ENCODE assay signal across 10 cellular contexts in the genomic region with DNA sequence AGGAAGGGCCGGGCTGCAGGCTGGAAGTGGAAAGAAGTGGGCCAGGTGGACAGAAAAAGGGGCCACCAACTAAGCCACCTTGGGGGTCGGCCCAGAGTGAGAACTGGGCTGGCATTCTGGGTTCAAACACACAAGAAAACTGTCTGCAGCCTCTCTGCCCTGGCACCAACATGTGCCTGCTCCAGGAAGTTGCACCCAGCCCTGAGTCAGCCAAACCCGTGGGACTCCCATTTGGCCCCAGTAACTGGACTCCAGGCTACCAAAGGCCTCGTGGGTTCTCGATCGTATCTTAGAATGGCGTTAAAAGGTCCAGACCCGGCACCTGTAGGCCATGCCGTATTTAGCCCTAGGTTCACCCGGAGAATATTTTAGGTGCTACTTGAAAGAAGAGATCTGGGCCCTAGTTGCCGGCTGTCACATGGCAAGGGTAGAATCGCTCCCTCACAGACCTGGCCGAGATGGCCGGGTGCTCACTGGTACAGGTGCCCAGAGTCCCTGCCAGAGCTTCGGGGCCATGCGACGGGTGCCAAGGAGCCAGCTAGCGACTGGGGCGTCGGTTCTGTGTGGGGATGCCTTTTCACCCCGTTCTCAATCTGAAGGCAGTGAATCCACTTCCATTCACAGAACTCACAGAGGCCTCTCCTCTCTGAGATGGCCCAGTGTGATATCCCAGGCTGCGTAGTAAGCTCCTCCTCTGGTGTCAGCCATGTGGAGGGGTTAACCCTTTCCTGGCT.
DNase-seq lines count a peak whose midpoint lies in the region; ATAC-seq and TF ChIP-seq lines count a peak whose summit lies in the region.
"Had no signal": no experiment of that assay in that cellular context is flagged by ENCODE, and none has a peak within 500 bp of the region (broad histone marks: within the 10 kb centered on the region; RNA-seq: fewer than 3 reads in every experiment).

No MANE protein-coding gene starts in this region.

- peak overlapping the region; percentile 45; the same call in 1 of the 2 replicates for H3K9ac ChIP-seq in DND-41 (ENCODE audit: low read depth, low read length)

- H3K27ac ChIP-seq in DND-41 (ENCODE audit: low read length) (peak overlapping the region; percentile 80), PC-9 (peak overlapping the region; percentile 99), esophagus muscularis mucosa (replicated peaks in 1 of 4) (peak overlapping the region; percentile 76 to 94 (median 92)), prostate gland (peak overlapping the region; percentile 4 to 59)

- CTCF ChIA-PET in PC-9 (lab: Charles Lee): interaction anchor here (0.6 to 0.8 kb wide), 3 partner anchors 23 to 220 kb away, joined by 3 to 4 read pairs (median 3); no protein-coding TSS in a partner anchor

- no peak overlapping the region for H3K27ac Mint-ChIP-seq in mesothelial cell of epicardium

- WGBS in esophagus muscularis mucosa: 61% methylated on average over 9 of the region's 22 CpGs
- WGBS in prostate gland: 63% methylated on average over 22 of the region's 22 CpGs

- no peak for TF ChIP-seq EP300 in esophagus muscularis mucosa (IDR thresholded peaks at IDR 0.05)

- POLR2A ChIA-PET in PC-9 (lab: Charles Lee; ENCODE audit: unreplicated experiment): interaction anchor here (0.7 kb wide), 1 partner anchor 28 kb away, joined by 3 read pairs; no protein-coding TSS in a partner anchor

- H3K4me3 ChIP-seq in DND-41 (ENCODE audit: low read depth in 1 of 2, low read length in 2 of 2): peak overlapping the region in 1 of 2 experiments; percentile 54; a peak in 2 of 4 replicates
- peak overlapping the region; percentile 96 for H3K4me3 ChIP-seq in PC-9
- peak overlapping the region; percentile 10 to 24 (median 17) for H3K4me3 ChIP-seq in esophagus muscularis mucosa
- H3K4me3 ChIP-seq in prostate gland: no peak overlapping the region

- DNase-seq in DND-41: peak; percentile 43
- DNase-seq in PC-9: peak; percentile 62 to 66
- DNase-seq in esophagus muscularis mucosa (ENCODE audit: extremely low spot score): no peak
- no peak for DNase-seq in prostate gland (ENCODE audit: low spot score)
- DNase-seq in posterior vena cava (ENCODE audit: low spot score): no peak
- no peak for DNase-seq in mesothelial cell of epicardium (ENCODE audit: low spot score in 2 of 2, unreplicated experiment in 2 of 2)
- no peak for DNase-seq in kidney glomerular epithelial cell (lab: John Stamatoyannopoulos, UW)
- DNase-seq: activated CD4-positive, alpha-beta T cell treated with anti-CD3 and anti-CD28 coated beads, Interleukin-2, amount 50 U/mL, for 48 hours; NCI-H748 treated with DMSO at 0.1 percent for 48 hours had no signal

- TF ChIP-seq POLR2A in esophagus muscularis mucosa (IDR thresholded peaks at IDR 0.05; ENCODE audit: low read depth) (no peak), prostate gland (IDR thresholded peaks at IDR 0.05) (no peak)

- no peaks in the 10 kb centered on the region for H3K36me3 ChIP-seq in DND-41 (ENCODE audit: insufficient read depth, low read length)
- H3K36me3 ChIP-seq in PC-9 (ENCODE audit: low read depth): peaks cover 10% of the 10 kb centered on the region; the same call in 1 of the 2 replicates
- no peaks in the 10 kb centered on the region for H3K36me3 ChIP-seq in esophagus muscularis mucosa
- no peaks in the 10 kb centered on the region for H3K36me3 ChIP-seq in prostate gland

- H3K79me2 ChIP-seq in DND-41 (ENCODE audit: insufficient read depth, low read length) (peaks cover 3% of the 10 kb centered on the region; the same call in 1 of the 2 replicates), PC-9 (ENCODE audit: low read depth) (peaks cover 100% of the 10 kb centered on the region)

- H3K36me3 Mint-ChIP-seq in mesothelial cell of epicardium: no peaks in the 10 kb centered on the region

- peak; percentile 29 for ATAC-seq in DND-41 (ENCODE audit: insufficient read depth, low read depth)
- ATAC-seq in GM18519 (IDR thresholded peaks at IDR 0.05; ENCODE audit: low FRiP score, unreplicated experiment): no peak

- BruUV-seq in PC-9 (replicated peaks; lab: Mats Ljungman, UMichigan): TSS peak; percentile 64

- no peaks in the 10 kb centered on the region for H3K9me2 ChIP-seq in PC-9 (ENCODE audit: insufficient read depth)

- H2AFZ ChIP-seq in DND-41 (ENCODE audit: low read depth, low read length): no peak overlapping the region
- H2AFZ ChIP-seq in PC-9: peak overlapping the region; percentile 67; the same call in 1 of the 2 replicates

- H4K20me1 ChIP-seq in DND-41 (ENCODE audit: insufficient read depth, low read length) (0 out of 2 replicates have a peak, but pooled peaks cover 7% of the 10 kb centered on the region), PC-9 (ENCODE audit: insufficient read depth) (no peaks in the 10 kb centered on the region)

- TF ChIP-seq CTCF in DND-41 (IDR thresholded peaks at IDR 0.05; ENCODE audit: borderline replicate concordance, extremely low read depth, low read length, poor library complexity, severe bottlenecking) (no peak), PC-9 (conservative IDR thresholded peaks at IDR 0.05) (no peak), esophagus muscularis mucosa (IDR thresholded peaks at IDR 0.05) (no peak), prostate gland (IDR thresholded peaks at IDR 0.05) (no peak), mesothelial cell of epicardium (IDR thresholded peaks at IDR 0.05; ENCODE audit: unreplicated experiment) (no peak)

- H3K4me2 ChIP-seq in DND-41 (ENCODE audit: insufficient read depth, low read length) (peak overlapping the region; percentile 78), PC-9 (peak overlapping the region; percentile 100)

- H3F3A ChIP-seq in PC-9 (ENCODE audit: insufficient read depth, low read depth): peaks cover 54% of the 10 kb centered on the region

- peaks cover 65% of the 10 kb centered on the region for H3K4me1 ChIP-seq in DND-41 (ENCODE audit: insufficient read depth, low read length)
- peaks cover 71% of the 10 kb centered on the region for H3K4me1 ChIP-seq in PC-9 (replicated peaks; ENCODE audit: insufficient read depth)
- peaks cover 60 to 86% (median 78%) of the 10 kb centered on the region in 4 donors for H3K4me1 ChIP-seq in esophagus muscularis mucosa
- H3K4me1 ChIP-seq in prostate gland (replicated peaks): peaks cover 16% of the 10 kb centered on the region

- H3K27me3 ChIP-seq in DND-41 (ENCODE audit: insufficient read depth, low read length, poor library complexity) (peaks cover 10% of the 10 kb centered on the region), PC-9 (ENCODE audit: insufficient read depth, low read depth) (no peaks in the 10 kb centered on the region), esophagus muscularis mucosa (no peaks in the 10 kb centered on the region), prostate gland (replicated peaks; ENCODE audit: insufficient read depth) (no peaks in the 10 kb centered on the region)

- H3K4me3 Mint-ChIP-seq in mesothelial cell of epicardium: no peak overlapping the region

- no peaks in the 10 kb centered on the region for H3K9me3 ChIP-seq in DND-41 (ENCODE audit: insufficient read depth, low read length, severe bottlenecking)
- H3K9me3 ChIP-seq in PC-9 (ENCODE audit: insufficient read depth, low read depth): no peaks in the 10 kb centered on the region
- no peaks in the 10 kb centered on the region for H3K9me3 ChIP-seq in esophagus muscularis mucosa
- H3K9me3 ChIP-seq in prostate gland: no peaks in the 10 kb centered on the region

- H3K4me1 Mint-ChIP-seq in mesothelial cell of epicardium: peaks cover 26% of the 10 kb centered on the region

- intact Hi-C loops in PC-9 (cut with micrococcal nuclease; ENCODE audit: unreplicated experiment): no loop called here
- intact Hi-C loops in esophagus muscularis mucosa (cut with DNase I): no loop called here
- intact Hi-C loops in prostate gland (cut with DNase I): no loop called here
- intact Hi-C loops in posterior vena cava (cut with DNase I): loop anchor here in 1 of 2 donors (10.0 kb wide), 1 partner anchor 217 kb away; no protein-coding TSS in a partner anchor

- H3K27me3 Mint-ChIP-seq in mesothelial cell of epicardium (ENCODE audit: low read depth): peaks cover 72% of the 10 kb centered on the region

- no peaks in the 10 kb centered on the region for H3K9me3 Mint-ChIP-seq in mesothelial cell of epicardium

Comparison
In these comparisons a context has a peak if more than half of its experiments do, and no peak if none do; other contexts are left out.
1. DNase-seq: peak in DND-41 (single experiment) and PC-9 (2 of 2); none in esophagus muscularis mucosa (single experiment), prostate gland (single experiment), posterior vena cava (single experiment), mesothelial cell of epicardium (0 of 2) and kidney glomerular epithelial cell (single experiment).
2. H3K27ac ChIP-seq: peak in every context shown above with its lines; median percentile 99 in PC-9; 92 in esophagus muscularis mucosa; 80 in DND-41; 32 in prostate gland.
3. H3K4me3 ChIP-seq: peak in PC-9 (single experiment) and esophagus muscularis mucosa (4 of 4); none in prostate gland (0 of 2).